In genomic region chr18:26757263-26758019, GRCh38 we compare ENCODE assay signal across 23 cellular contexts.
DNase-seq lines count a peak whose midpoint lies in the region; ATAC-seq and TF ChIP-seq lines count a peak whose summit lies in the region.
"Had no signal": no experiment of that assay in that cellular context is flagged by ENCODE, and none has a peak within 500 bp of the region (broad histone marks: within the 10 kb centered on the region; RNA-seq: fewer than 3 reads in every experiment).

No MANE protein-coding gene starts in this region.

- H4K20me1 ChIP-seq in GM23338 (replicated peaks; ENCODE audit: insufficient read depth): no peaks in the 10 kb centered on the region; the same call in 1 of the 2 replicates
- H4K20me1 ChIP-seq: BLaER1 treated with 17β-estradiol and CSF1 and Interleukin-3, amounts not matched to agents 10 nM and 100 nM had no signal

- H3K79me2 ChIP-seq in GM23338 (replicated peaks; ENCODE audit: insufficient read depth): no peaks in the 10 kb centered on the region
- H3K79me2 ChIP-seq: parathyroid adenoma had no signal

- H3K36me3 ChIP-seq in mucosa of descending colon (ENCODE audit: low read depth) (no peaks in the 10 kb centered on the region), GM23338 (ENCODE audit: insufficient read depth) (no peaks in the 10 kb centered on the region), vagina (no peaks in the 10 kb centered on the region)
- H3K36me3 ChIP-seq: BLaER1 treated with 17β-estradiol and CSF1 and Interleukin-3, amounts not matched to agents 10 nM and 100 nM; WERI-Rb-1 had no signal

- CTCF ChIA-PET in RWPE1 (lab: Yijun Ruan, JAX): no interaction called here

- H3K4me2 ChIP-seq in GM23338: no peak overlapping the region
- H3K4me2 ChIP-seq: BLaER1 treated with 17β-estradiol and CSF1 and Interleukin-3, amounts not matched to agents 10 nM and 100 nM; smooth muscle cell had no signal

- H3K4me3 ChIP-seq in mucosa of descending colon (no peak overlapping the region), GM23338 (no peak overlapping the region), vagina (no peak overlapping the region)
- H3K4me3 ChIP-seq: BLaER1 treated with 17β-estradiol and CSF1 and Interleukin-3, amounts not matched to agents 10 nM and 100 nM; dorsolateral prefrontal cortex; smooth muscle cell; testis had no signal

- no peak for TF ChIP-seq CTCF in 22Rv1 (IDR thresholded peaks at IDR 0.05)
- TF ChIP-seq CTCF in RWPE1 (conservative IDR thresholded peaks at IDR 0.05; ENCODE audit: low read depth): no peak
- TF ChIP-seq CTCF in mucosa of descending colon (IDR thresholded peaks at IDR 0.05): no peak
- TF ChIP-seq CTCF in GM23338 (conservative IDR thresholded peaks at IDR 0.05; ENCODE audit: low read depth in 2 of 2): no peak
- TF ChIP-seq CTCF in vagina (IDR thresholded peaks at IDR 0.05): no peak

- H3K27ac ChIP-seq in 22Rv1 (peak overlapping the region; percentile 53), RWPE1 (no peak overlapping the region), GM23338 (ENCODE audit: low read depth) (no peak overlapping the region), vagina (no peak overlapping the region)
- H3K27ac ChIP-seq: BLaER1 treated with 17β-estradiol and CSF1 and Interleukin-3, amounts not matched to agents 10 nM and 100 nM; dorsolateral prefrontal cortex; parathyroid adenoma; testis; WERI-Rb-1 had no signal

- H3K27ac Mint-ChIP-seq in GM23338: no peak overlapping the region
- H3K27ac Mint-ChIP-seq: activated CD4-positive, alpha-beta memory T cell treated with anti-CD3 and anti-CD28 coated beads for 36 hours; activated naive CD8-positive, alpha-beta T cell had no signal

- ATAC-seq in mucosa of descending colon (peak; percentile 88), GM23338 (no peak)

- intact Hi-C loops in mucosa of descending colon (cut with DNase I, micrococcal nuclease): no loop called here
- intact Hi-C loops in vagina (cut with DNase I): no loop called here

- H3K27me3 Mint-ChIP-seq in GM23338 (ENCODE audit: insufficient read depth, low read depth, poor library complexity): no peaks in the 10 kb centered on the region
- H3K27me3 Mint-ChIP-seq: activated CD4-positive, alpha-beta memory T cell treated with anti-CD3 and anti-CD28 coated beads for 36 hours; activated naive CD8-positive, alpha-beta T cell had no signal

- no peaks in the 10 kb centered on the region for H3F3A ChIP-seq in GM23338 (replicated peaks; ENCODE audit: low read depth)

- H3K4me1 ChIP-seq in mucosa of descending colon (ENCODE audit: low read depth): no peaks in the 10 kb centered on the region
- no peaks in the 10 kb centered on the region for H3K4me1 ChIP-seq in GM23338 (ENCODE audit: insufficient read depth)
- H3K4me1 ChIP-seq in vagina: no peaks in the 10 kb centered on the region
- H3K4me1 ChIP-seq: parathyroid adenoma, testis had no signal

- peaks cover 5% of the 10 kb centered on the region; the same call in 1 of the 2 replicates for H3K9me2 ChIP-seq in GM23338 (ENCODE audit: insufficient read depth)

- TF ChIP-seq POLR2A in vagina (IDR thresholded peaks at IDR 0.05): no peak

- no peaks in the 10 kb centered on the region for H3K36me3 Mint-ChIP-seq in GM23338 (ENCODE audit: low read depth)
- H3K36me3 Mint-ChIP-seq: activated CD4-positive, alpha-beta memory T cell treated with anti-CD3 and anti-CD28 coated beads for 36 hours; activated naive CD8-positive, alpha-beta T cell had no signal

- H2AFZ ChIP-seq in GM23338: no peak overlapping the region
- H2AFZ ChIP-seq: parathyroid adenoma had no signal

- H3K27me3 ChIP-seq in GM23338 (ENCODE audit: insufficient read depth) (no peaks in the 10 kb centered on the region), vagina (no peaks in the 10 kb centered on the region)
- H3K27me3 ChIP-seq: BLaER1 treated with 17β-estradiol and CSF1 and Interleukin-3, amounts not matched to agents 10 nM and 100 nM; dorsolateral prefrontal cortex; testis had no signal

- POLR2A ChIA-PET in RWPE1 (lab: Yijun Ruan, JAX; ENCODE audit: low non-redundant PET): no interaction called here

- no peak overlapping the region for H3K4me3 Mint-ChIP-seq in GM23338
- H3K4me3 Mint-ChIP-seq: activated CD4-positive, alpha-beta memory T cell treated with anti-CD3 and anti-CD28 coated beads for 36 hours; activated naive CD8-positive, alpha-beta T cell had no signal

- no peaks in the 10 kb centered on the region for H3K4me1 Mint-ChIP-seq in GM23338

- peak; percentile 4 for DNase-seq in RWPE1 (ENCODE audit: low spot score)
- DNase-seq in glomerular visceral epithelial cell (ENCODE audit: extremely low spot score): peak; percentile 52
- DNase-seq in mucosa of descending colon: peak in 1 of 3 donors; percentile 27
- no peak for DNase-seq in GM23338 (ENCODE audit: low spot score)
- no peak for DNase-seq in NK-92 (lab: John Stamatoyannopoulos, UW; ENCODE audit: unreplicated experiment)
- DNase-seq in NCI-H748 (lab: John Stamatoyannopoulos, UW; ENCODE audit: unreplicated experiment): no peak
- no peak for DNase-seq in vagina (ENCODE audit: extremely low spot score in 2 of 2)
- DNase-seq: 8988T; activated CD4-positive, alpha-beta memory T cell treated with anti-CD3 and anti-CD28 coated beads for 36 hours; activated T-cell treated with anti-CD3 and anti-CD28 coated beads, Interleukin-2, amount 50 U/mL, for 48 hours; DND-41; dorsolateral prefrontal cortex; NCI-H146; NCI-H226; stimulated activated CD4-positive, alpha-beta T cell treated with anti-CD3 and anti-CD28 coated beads, Interleukin-4, amount 100 ng/mL, for 4 hours; T-helper 1 cell; testis; WERI-Rb-1 had no signal

- no peaks in the 10 kb centered on the region; the same call in 2 of the 3 replicates for H3K9me3 Mint-ChIP-seq in GM23338

- H3K9me3 ChIP-seq in mucosa of descending colon: no peaks in the 10 kb centered on the region
- no peaks in the 10 kb centered on the region for H3K9me3 ChIP-seq in vagina
- H3K9me3 ChIP-seq: testis had no signal

TF ChIP-seq in GM23338, 12 proteins besides CTCF, POLR2A, EP300 and RAD21 (continues in another document):
- TF ChIP-seq JUNB (IDR thresholded peaks at IDR 0.05; ENCODE audit: unreplicated experiment) (no peak), CREB1 (CRISPR knock-in tag; IDR thresholded peaks at IDR 0.05; ENCODE audit: low read depth) (no peak), ZNF114 (CRISPR knock-in tag; IDR thresholded peaks at IDR 0.05) (no peak), REST (IDR thresholded peaks at IDR 0.05; ENCODE audit: unreplicated experiment) (no peak), STAT1 (IDR thresholded peaks at IDR 0.05; ENCODE audit: unreplicated experiment) (no peak), NANOG (IDR thresholded peaks at IDR 0.05; ENCODE audit: borderline replicate concordance) (no peak), EZH2 (IDR thresholded peaks at IDR 0.05; ENCODE audit: low read depth, unreplicated experiment) (no peak)

Comparison
In these comparisons a context has a peak if more than half of its experiments do, and no peak if none do; other contexts are left out.
1. DNase-seq: peak in RWPE1 (single experiment) and glomerular visceral epithelial cell (single experiment); none in GM23338 (single experiment), NK-92 (single experiment), NCI-H748 (single experiment) and vagina (0 of 2).